In the genomic region with DNA sequence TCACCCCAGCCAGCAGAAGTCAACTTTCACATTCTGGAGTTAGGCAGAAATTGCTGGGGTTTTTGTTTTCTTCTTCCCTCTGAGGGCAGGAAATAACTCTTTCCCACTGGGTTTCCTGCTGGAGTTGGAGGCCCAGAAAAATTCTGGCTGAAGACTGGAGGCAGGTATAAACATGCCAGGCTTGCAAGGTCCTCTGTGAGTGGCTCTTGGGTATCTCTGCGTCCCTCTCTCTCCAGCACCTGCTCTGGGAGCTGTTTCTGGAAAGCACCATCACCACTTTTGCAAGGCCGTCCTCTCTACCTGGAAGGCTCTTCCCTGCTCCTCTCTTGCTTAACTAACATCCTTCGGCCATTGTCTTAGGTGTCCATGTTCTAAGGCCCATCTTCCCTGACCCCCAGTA, we compare ENCODE assay signal across 23 cellular contexts.
"Had no signal": no experiment of that assay in that cellular context is flagged by ENCODE, and none has a peak within 500 bp of the region (broad histone marks: within the 10 kb centered on the region; RNA-seq: fewer than 3 reads in every experiment).

No MANE protein-coding gene starts in this region.

- H3K36me3 ChIP-seq: esophagus muscularis mucosa, heart right ventricle, lower lobe of right lung, ovary, prostate gland, thoracic aorta, upper lobe of left lung had no signal

- ATAC-seq: activated CD4-positive, CD25-positive, alpha-beta regulatory T cell treated with anti-CD3 and anti-CD28 coated beads, Interleukin-2, amount 50 U/mL, for 24 hours; activated CD8-positive, alpha-beta T cell treated with anti-CD3 and anti-CD28 coated beads for 36 hours; activated T-cell treated with anti-CD3 and anti-CD28 coated beads, Interleukin-2, amount 50 U/mL, for 4 hours; heart right ventricle; left lobe of liver; lower lobe of right lung; naive thymus-derived CD8-positive, alpha-beta T cell; stimulated activated naive B cell treated with anti-CD40 and anti-IgM and Interleukin-4, amounts not matched to agents 10 μg/mL and 1 μg/mL and 100 μg/mL, for 72 hours; T-cell had no signal

- H3K4me3 ChIP-seq: esophagus muscularis mucosa, heart right ventricle, lower lobe of right lung, ovary, prostate gland, thoracic aorta, upper lobe of left lung had no signal

- H3K27me3 ChIP-seq: esophagus muscularis mucosa, heart right ventricle, ovary, upper lobe of left lung had no signal

- H3K27ac ChIP-seq: esophagus muscularis mucosa, heart right ventricle, lower lobe of right lung, ovary, prostate gland, thoracic aorta, upper lobe of left lung, VCaP had no signal

- H3K9me3 ChIP-seq: esophagus muscularis mucosa, lower lobe of right lung, ovary, prostate gland, thoracic aorta, upper lobe of left lung had no signal

- H3K4me1 ChIP-seq: lower lobe of right lung, prostate gland, upper lobe of left lung had no signal

- DNase-seq: activated CD4-positive, alpha-beta T cell treated with anti-CD3 and anti-CD28 coated beads, Interleukin-2, amount 10 ng/mL, durations not matched to agents 24 days and 14 days; activated CD8-positive, alpha-beta T cell treated with anti-CD3 and anti-CD28 coated beads for 36 hours; activated naive CD4-positive, alpha-beta T cell treated with anti-CD3 and anti-CD28 coated beads for 36 hours; activated naive CD8-positive, alpha-beta T cell treated with anti-CD3 and anti-CD28 coated beads, Interleukin-2, amount 10 ng/mL, durations not matched to agents 7 days and 5 days; activated T-cell treated with anti-CD3 and anti-CD28 coated beads, Interleukin-2, amount 50 U/mL, for 4 hours; amniotic stem cell; effector CD4-positive, alpha-beta T cell; heart right ventricle; kidney; lower lobe of right lung; naive thymus-derived CD8-positive, alpha-beta T cell; ovary; stimulated activated CD4-positive, alpha-beta T cell treated with anti-CD3 and anti-CD28 coated beads, Interleukin-2, amount 100 ng/mL, for 48 hours; stimulated activated CD8-positive, alpha-beta memory T cell treated with anti-CD3 and anti-CD28 coated beads, Interleukin-4, amount 100 ng/mL, for 48 hours; stimulated activated naive B cell treated with anti-CD40 and anti-IgM and Interleukin-4, amounts not matched to agents 10 μg/mL and 1 μg/mL and 100 μg/mL, for 72 hours; T-cell; upper lobe of left lung had no signal
